7 cellular contexts compared by ENCODE assay signal in the genomic region with DNA sequence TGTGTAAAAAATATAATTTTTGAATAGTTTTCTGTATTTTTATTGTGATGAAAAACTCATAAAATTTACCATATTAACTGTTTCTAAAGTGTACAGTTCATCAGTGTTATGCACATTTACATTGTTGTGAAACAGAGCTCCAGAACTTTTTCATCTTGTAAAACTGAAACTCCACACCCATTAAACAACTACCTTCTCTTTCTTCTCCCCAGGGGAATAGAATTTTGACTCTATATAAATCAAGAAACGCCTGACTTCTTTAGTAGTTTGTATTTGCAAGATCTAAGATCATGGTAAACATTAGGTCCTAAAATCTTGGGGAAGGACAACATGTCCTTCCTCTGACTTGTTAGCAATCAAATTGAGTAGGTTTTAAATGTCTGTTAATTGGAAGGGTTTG.
"Had no signal": no experiment of that assay in that cellular context is flagged by ENCODE, and none has a peak within 500 bp of the region (broad histone marks: within the 10 kb centered on the region; RNA-seq: fewer than 3 reads in every experiment).

No MANE protein-coding gene starts in this region.

- DNase-seq: GM23248, GOT3, H7, HFFc6, KBM-7 had no signal

- ATAC-seq: HCT116, HepG2 had no signal
